In genomic region chr10:78964952-78965633, GRCh38 we compare ENCODE assay signal across 1 cellular context.
TF ChIP-seq lines count a peak whose summit lies in the region.

No MANE protein-coding gene starts in this region.

TF ChIP-seq in HepG2, 621 proteins besides CTCF, POLR2A, EP300 and RAD21 (continued from another document and continues in another):
- TF ChIP-seq ZBTB4 (CRISPR knock-in tag; IDR thresholded peaks at IDR 0.05; ENCODE audit: borderline replicate concordance) (peak; percentile 5; the same call in 1 of the 2 replicates), PHF5A (CRISPR knock-in tag; IDR thresholded peaks at IDR 0.05; ENCODE audit: low read depth, unreplicated experiment) (peak; percentile 85), ARNT2 (CRISPR knock-in tag; IDR thresholded peaks at IDR 0.05; ENCODE audit: low read depth) (peak; percentile 95), ZNF770 (CRISPR knock-in tag; IDR thresholded peaks at IDR 0.05) (peak; percentile 56), ZNF678 (CRISPR knock-in tag; IDR thresholded peaks at IDR 0.05) (no peak), GRHL1 (CRISPR knock-in tag; conservative IDR thresholded peaks at IDR 0.05) (no peak), ZNF605 (CRISPR knock-in tag; IDR thresholded peaks at IDR 0.05) (peak; percentile 54; the same call in 1 of the 2 replicates), ZNF230 (CRISPR knock-in tag; IDR thresholded peaks at IDR 0.05) (peak; percentile 76; the same call in 1 of the 2 replicates), MYC (CRISPR knock-in tag; IDR thresholded peaks at IDR 0.05; ENCODE audit: borderline replicate concordance) (peak; percentile 89), TEAD2 (CRISPR knock-in tag; IDR thresholded peaks at IDR 0.05) (no peak), TBX3 (IDR thresholded peaks at IDR 0.05; ENCODE audit: borderline replicate concordance) (0 out of 2 replicates have a peak, but pooled peaks have one; percentile 54), PHF20 (CRISPR knock-in tag; IDR thresholded peaks at IDR 0.05) (no peak), ELF3 (CRISPR knock-in tag; IDR thresholded peaks at IDR 0.05) (peak; percentile 81), ZFP91 (CRISPR knock-in tag; IDR thresholded peaks at IDR 0.05; ENCODE audit: borderline replicate concordance) (peak; percentile 93), ZNF781 (CRISPR knock-in tag; IDR thresholded peaks at IDR 0.05; ENCODE audit: borderline replicate concordance, not compliant biosample characterization) (peak; percentile 78), ZNF350 (CRISPR knock-in tag; IDR thresholded peaks at IDR 0.05; ENCODE audit: borderline replicate concordance, low read depth) (peak; percentile 94), ARID5B (CRISPR knock-in tag; IDR thresholded peaks at IDR 0.05) (peak; percentile 90), MYPOP (CRISPR knock-in tag; IDR thresholded peaks at IDR 0.05) (peak; percentile 55; the same call in 1 of the 2 replicates), NFIC (IDR thresholded peaks at IDR 0.05; ENCODE audit: low read length) (no peak), MEIS1 (CRISPR knock-in tag; IDR thresholded peaks at IDR 0.05; ENCODE audit: borderline replicate concordance) (peak; percentile 74; the same call in 1 of the 2 replicates), ATF7 (IDR thresholded peaks at IDR 0.05) (no peak), ATF7 (CRISPR knock-in tag; IDR thresholded peaks at IDR 0.05) (peak; percentile 64; the same call in 1 of the 2 replicates), MTF2 (CRISPR knock-in tag; IDR thresholded peaks at IDR 0.05; ENCODE audit: borderline replicate concordance) (peak; percentile 58; the same call in 1 of the 2 replicates), ZNF407 (CRISPR knock-in tag; IDR thresholded peaks at IDR 0.05; ENCODE audit: not compliant biosample characterization) (peak; percentile 78)
